24 cellular contexts compared by ENCODE assay signal in the genomic region with DNA sequence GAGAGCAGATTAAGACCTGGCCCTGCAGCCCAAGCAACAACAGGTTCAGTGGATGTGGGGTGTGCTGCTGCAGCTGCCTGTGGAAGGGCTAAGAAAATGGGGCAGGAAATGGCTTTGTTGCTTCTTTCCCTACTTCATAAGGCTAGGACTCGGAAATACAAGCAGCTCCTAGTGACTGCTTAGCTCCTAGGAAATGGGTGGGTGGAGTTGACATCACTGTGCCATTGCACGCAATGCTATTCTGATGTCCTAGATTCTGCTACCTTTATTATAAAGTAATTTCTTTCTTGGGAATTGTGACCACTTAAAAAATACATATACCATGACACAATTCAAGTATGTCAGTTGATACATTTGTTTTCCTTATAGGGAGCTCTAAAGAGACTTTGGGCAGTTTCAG.
"Had no signal": no experiment of that assay in that cellular context is flagged by ENCODE, and none has a peak within 500 bp of the region (broad histone marks: within the 10 kb centered on the region; RNA-seq: fewer than 3 reads in every experiment).

No MANE protein-coding gene starts in this region.

- DNase-seq: cortex of kidney; dorsolateral prefrontal cortex; effector CD4-positive, alpha-beta T cell; foreskin fibroblast; gastrocnemius medialis; left cardiac atrium; left lung; mesendoderm; midbrain; naive thymus-derived CD4-positive, alpha-beta T cell; nucleus accumbens; sigmoid colon; spleen; stimulated activated CD4-positive, alpha-beta T cell treated with anti-CD3 and anti-CD28 coated beads, Interleukin-4, amount 100 ng/mL, for 4 hours; transverse colon; upper lobe of right lung had no signal

- H3K27ac Mint-ChIP-seq: nephron; stimulated activated memory B cell treated with anti-CD40 and anti-IgM and Interleukin-4, amounts not matched to agents 10 μg/mL and 1 μg/mL and 100 μg/mL, for 72 hours; stimulated activated naive CD8-positive, alpha-beta T cell treated with anti-CD3 and anti-CD28 coated beads, Interleukin-15, Interleukin-2, amounts not matched to agents 100 ng/mL and 50 ng/mL, for 24 hours had no signal

- H3K4me1 Mint-ChIP-seq: naive thymus-derived CD4-positive, alpha-beta T cell; stimulated activated memory B cell treated with anti-CD40 and anti-IgM and Interleukin-4, amounts not matched to agents 10 μg/mL and 1 μg/mL and 100 μg/mL, for 72 hours had no signal

- H3K27me3 ChIP-seq: gastrocnemius medialis, left lung, right atrium auricular region, sigmoid colon, suprapubic skin, transverse colon, upper lobe of right lung, vagina had no signal

- H3K4me1 ChIP-seq: gastrocnemius medialis, prostate gland, sigmoid colon, transverse colon, vagina had no signal

- H3K36me3 ChIP-seq: gastrocnemius medialis, left lung, prostate gland, right atrium auricular region, sigmoid colon, spleen, suprapubic skin, transverse colon, upper lobe of right lung, vagina had no signal

- H3K36me3 Mint-ChIP-seq: naive thymus-derived CD4-positive, alpha-beta T cell; stimulated activated memory B cell treated with anti-CD40 and anti-IgM and Interleukin-4, amounts not matched to agents 10 μg/mL and 1 μg/mL and 100 μg/mL, for 72 hours had no signal

- H3K4me3 Mint-ChIP-seq: naive thymus-derived CD4-positive, alpha-beta T cell; nephron; stimulated activated memory B cell treated with anti-CD40 and anti-IgM and Interleukin-4, amounts not matched to agents 10 μg/mL and 1 μg/mL and 100 μg/mL, for 72 hours; stimulated activated naive CD8-positive, alpha-beta T cell treated with anti-CD3 and anti-CD28 coated beads, Interleukin-15, Interleukin-2, amounts not matched to agents 100 ng/mL and 50 ng/mL, for 24 hours had no signal

- H3K27ac ChIP-seq: dorsolateral prefrontal cortex, epithelial cell of prostate, gastrocnemius medialis, left lung, prostate gland, right atrium auricular region, sigmoid colon, spleen, suprapubic skin, transverse colon, upper lobe of right lung, vagina had no signal

- H3K4me3 ChIP-seq: dorsolateral prefrontal cortex, gastrocnemius medialis, left lung, prostate gland, right atrium auricular region, sigmoid colon, spleen, suprapubic skin, transverse colon, upper lobe of right lung, vagina had no signal

- H3K9me3 ChIP-seq: gastrocnemius medialis, left lung, prostate gland, right atrium auricular region, sigmoid colon, spleen, suprapubic skin, transverse colon, upper lobe of right lung, vagina had no signal

- H3K9me3 Mint-ChIP-seq: stimulated activated memory B cell treated with anti-CD40 and anti-IgM and Interleukin-4, amounts not matched to agents 10 μg/mL and 1 μg/mL and 100 μg/mL, for 72 hours; stimulated activated naive CD8-positive, alpha-beta T cell treated with anti-CD3 and anti-CD28 coated beads, Interleukin-15, Interleukin-2, amounts not matched to agents 100 ng/mL and 50 ng/mL, for 24 hours had no signal
